Comparison of ENCODE assay signal across 8 cellular contexts in genomic region chr11:58579192-58580129, GRCh38. TPM values are rescaled to one million over a fixed set of nuclear protein-coding genes. Genes with fewer than 3 reads are reported as not detected.
DNase-seq lines count a peak whose midpoint lies in the region; ATAC-seq and TF ChIP-seq lines count a peak whose summit lies in the region.

No MANE protein-coding gene starts in this region.

- H3K9me3 ChIP-seq in liver (ENCODE audit: control insufficient read depth in 4 of 4, low read length in 3 of 4), result no peaks in the 10 kb centered on the region

- TF ChIP-seq RAD21 in liver (IDR thresholded peaks at IDR 0.05), result peak; percentile 6 to 59

- peak overlapping the region; percentile 99 for H3K27ac Mint-ChIP-seq in dendritic cell treated with granulocyte-macrophage colony-stimulating factor and Interleukin-4, amounts not matched to agents 40 ng/mL and 50 ng/mL, for 4 days

- H3K4me1 ChIP-seq in liver (ENCODE audit: control insufficient read depth in 4 of 4, insufficient read depth in 4 of 4, low read length in 3 of 4), result peaks cover 0 to 50% (median 42%) of the 10 kb centered on the region in 4 donors

- intact Hi-C loops in dendritic cell treated with granulocyte-macrophage colony-stimulating factor and Interleukin-4, amounts not matched to agents 40 ng/mL and 50 ng/mL, for 4 days (cut with micrococcal nuclease), result loop anchor here (2.0 to 10.0 kb wide), 8 partner anchors 13 to 913 kb away; partner anchors contain the start of gene MPEG1

- H3K27me3 ChIP-seq in liver (ENCODE audit: control insufficient read depth in 4 of 4, insufficient read depth in 4 of 4, low read length in 3 of 4), result no peaks in the 10 kb centered on the region

- H3K27me3 Mint-ChIP-seq in dendritic cell treated with granulocyte-macrophage colony-stimulating factor and Interleukin-4, amounts not matched to agents 40 ng/mL and 50 ng/mL, for 4 days, result no peaks in the 10 kb centered on the region

- H3K4me1 Mint-ChIP-seq in dendritic cell treated with granulocyte-macrophage colony-stimulating factor and Interleukin-4, amounts not matched to agents 40 ng/mL and 50 ng/mL, for 4 days (ENCODE audit: low read depth), result peaks cover 36% of the 10 kb centered on the region

- H3K4me3 ChIP-seq in liver (ENCODE audit: low read depth in 1 of 3, low read length in 3 of 3), result peak overlapping the region; percentile 79 to 94 (median 89)

- no peaks in the 10 kb centered on the region for H3K9me3 Mint-ChIP-seq in dendritic cell treated with granulocyte-macrophage colony-stimulating factor and Interleukin-4, amounts not matched to agents 40 ng/mL and 50 ng/mL, for 4 days

- under 1% methylated on average over 78 of the region's 78 CpGs for WGBS in liver

- DNase-seq in NCI-H69 (lab: John Stamatoyannopoulos, UW), result peak; percentile 95
- peak; percentile 84 to 90 for DNase-seq in activated CD4-positive, alpha-beta T cell treated with anti-CD3 and anti-CD28 coated beads, Interleukin-2, amount 50 U/mL, for 24 hours (ENCODE audit: low read depth in 1 of 2, low spot score in 1 of 2)
- DNase-seq in stimulated activated CD4-positive, alpha-beta T cell treated with anti-CD3 and anti-CD28 coated beads, Interleukin-4, amount 100 ng/mL, for 1 hour, result peak; percentile 94

- no peaks in the 10 kb centered on the region for H3K36me3 ChIP-seq in liver (ENCODE audit: control insufficient read depth in 4 of 4, insufficient read depth in 3 of 4, low read depth in 1 of 4, low read length in 3 of 4)

- peak; percentile 40 for ATAC-seq in GM19351 (IDR thresholded peaks at IDR 0.05; ENCODE audit: unreplicated experiment)
- peak; percentile 31 for ATAC-seq in HG03521 (IDR thresholded peaks at IDR 0.05; ENCODE audit: unreplicated experiment)

- H3K4me3 Mint-ChIP-seq in dendritic cell treated with granulocyte-macrophage colony-stimulating factor and Interleukin-4, amounts not matched to agents 40 ng/mL and 50 ng/mL, for 4 days, result peak overlapping the region; percentile 100

- peaks cover 38% of the 10 kb centered on the region for H3K36me3 Mint-ChIP-seq in dendritic cell treated with granulocyte-macrophage colony-stimulating factor and Interleukin-4, amounts not matched to agents 40 ng/mL and 50 ng/mL, for 4 days (ENCODE audit: low read depth)

- peak overlapping the region; percentile 87 to 97 for H3K9ac ChIP-seq in liver (ENCODE audit: low read depth in 1 of 2, low read length in 2 of 2)

- H3K27ac ChIP-seq in C4-2B (peak overlapping the region; percentile 93), liver (ENCODE audit: low read depth in 1 of 2, low read length in 2 of 2) (peak overlapping the region; percentile 95 to 99)

- peak; percentile 83 for TF ChIP-seq CTCF in C4-2B (conservative IDR thresholded peaks at IDR 0.05)
- peak; percentile 73 for TF ChIP-seq CTCF in liver (IDR thresholded peaks at IDR 0.05; ENCODE audit: low read depth, low read length, missing input control)

TF ChIP-seq in liver, 16 proteins besides CTCF, POLR2A, EP300 and RAD21:
- TF ChIP-seq ZBTB33 (IDR thresholded peaks at IDR 0.05), result peak; percentile 90
- peak; percentile 63 for TF ChIP-seq TAF1 (conservative IDR thresholded peaks at IDR 0.05)
- TF ChIP-seq SP1 (IDR thresholded peaks at IDR 0.05), result peak; percentile 42
- peak in 1 of 2 donors; percentile 37 for TF ChIP-seq JUND (IDR thresholded peaks at IDR 0.05)
- TF ChIP-seq FOXA2 (IDR thresholded peaks at IDR 0.05), result no peak
- TF ChIP-seq NR2F2 (IDR thresholded peaks at IDR 0.05), result no peak
- TF ChIP-seq YY1 (IDR thresholded peaks at IDR 0.05), result peak; percentile 85
- TF ChIP-seq EGR1 (IDR thresholded peaks at IDR 0.05; ENCODE audit: low read depth in 2 of 2), result no peak
- TF ChIP-seq HNF4G (IDR thresholded peaks at IDR 0.05), result no peak
- TF ChIP-seq ATF3 (IDR thresholded peaks at IDR 0.05), result no peak
- TF ChIP-seq MAX (IDR thresholded peaks at IDR 0.05), result peak; percentile 75
- TF ChIP-seq GABPA (IDR thresholded peaks at IDR 0.05 in 1 of 2, conservative IDR thresholded peaks at IDR 0.05 in 1 of 2), result peak in 1 of 2 donors; percentile 81
- TF ChIP-seq HNF4A (conservative IDR thresholded peaks at IDR 0.05), result peak; percentile 25 to 29
- TF ChIP-seq REST (IDR thresholded peaks at IDR 0.05), result peak; percentile 50
- no peak for TF ChIP-seq FOXA1 (IDR thresholded peaks at IDR 0.05)
- TF ChIP-seq RXRA (IDR thresholded peaks at IDR 0.05), result peak; percentile 39 to 52

RNA-seq across cellular contexts. Expression of gene ZFP91, which starts 0.6 kb away (rescaled TPM):
- total RNA-seq in liver, result 10 to 100 TPM; 25.5 to 27.8 TPM
- polyA plus RNA-seq in liver, result 10 to 100 TPM in 1 of 2 donors, 1 to 10 TPM in 1; 8.9 to 14.4 TPM

RNA-seq across cellular contexts. Expression of gene LPXN, which starts 3.8 kb away (rescaled TPM):
- total RNA-seq in liver, result 1 to 10 TPM; 4.7 to 6.2 TPM
- polyA plus RNA-seq in liver, result 1 to 10 TPM; 3.7 to 4.7 TPM

RNA-seq across cellular contexts. Expression of gene CNTF, which starts 43.0 kb away (rescaled TPM):
- 1 to 10 TPM; 1.1 to 3.8 TPM for total RNA-seq in liver
- polyA plus RNA-seq in liver, result under 1 TPM; 0.18 to 0.25 TPM

Comparison
In these comparisons a context has a peak if more than half of its experiments do, and no peak if none do; other contexts are left out.
1. Peak in every context shown above with its lines: DNase-seq, ATAC-seq, H3K4me3 ChIP-seq and H3K27ac ChIP-seq.